In genomic region chr20:33994624-33994913, GRCh38 we compare ENCODE assay signal across 8 cellular contexts. TPM values are rescaled to one million over a fixed set of nuclear protein-coding genes. Genes with fewer than 3 reads are reported as not detected.
A peak's percentile ranks its signal among the peaks of the same experiment; 100 is the strongest.
DNase-seq lines count a peak whose midpoint lies in the region; ATAC-seq, FAIRE-seq and TF ChIP-seq lines count a peak whose summit lies in the region.

No MANE protein-coding gene starts in this region.

- H3K4me1 ChIP-seq in CD4-positive, alpha-beta memory T cell (ENCODE audit: insufficient read depth, low read length), result peaks cover 72% of the 10 kb centered on the region
- H3K4me1 ChIP-seq in PC-3 (ENCODE audit: insufficient read depth, low read length), result peaks cover 20% of the 10 kb centered on the region
- peaks cover 19% of the 10 kb centered on the region for H3K4me1 ChIP-seq in endothelial cell of umbilical vein (ENCODE audit: control insufficient read depth, extremely low read depth, insufficient read depth, low read length)
- peaks cover 23% of the 10 kb centered on the region for H3K4me1 ChIP-seq in osteoblast (ENCODE audit: insufficient read depth, low read length)

- H3K27me3 Mint-ChIP-seq in CD4-positive, alpha-beta memory T cell, result peaks cover 0 to 2% of the 10 kb centered on the region in 2 donors

- peaks cover 0 to 28% of the 10 kb centered on the region in 2 donors for H3K36me3 Mint-ChIP-seq in CD4-positive, alpha-beta memory T cell

- peaks cover 54 to 83% (median 67%) of the 10 kb centered on the region in 4 donors for H3K4me1 Mint-ChIP-seq in CD4-positive, alpha-beta memory T cell

- H3K9me2 ChIP-seq in PC-3 (replicated peaks; ENCODE audit: low read length), result no peaks in the 10 kb centered on the region

- H3K79me2 ChIP-seq in PC-3 (ENCODE audit: low read length) (peaks cover 70% of the 10 kb centered on the region), endothelial cell of umbilical vein (ENCODE audit: control insufficient read depth, insufficient read depth, low read length) (peaks cover 53% of the 10 kb centered on the region), osteoblast (ENCODE audit: insufficient read depth, low read length) (peaks cover 62% of the 10 kb centered on the region)

- no peaks in the 10 kb centered on the region for H3K9me1 ChIP-seq in endothelial cell of umbilical vein (replicated peaks; ENCODE audit: control insufficient read depth, extremely low read depth, insufficient read depth, low read length)

- dilution Hi-C loops in endothelial cell of umbilical vein (cut with MboI; ENCODE audit: extremely low pct_ligation_motif_present, low sequenced_read_pairs), result no loop called here

- TF ChIP-seq POLR2A in endothelial cell of umbilical vein (IDR thresholded peaks at IDR 0.05; ENCODE audit: low read depth, low read length), result no peak

- H4K20me1 ChIP-seq in PC-3 (ENCODE audit: low read length) (peaks cover 49% of the 10 kb centered on the region), endothelial cell of umbilical vein (replicated peaks; ENCODE audit: control insufficient read depth, extremely low read depth, insufficient read depth, low read length) (peaks cover 13% of the 10 kb centered on the region), osteoblast (ENCODE audit: insufficient read depth, low read length) (peaks cover 50% of the 10 kb centered on the region)

- peak overlapping the region; percentile 93 for H3K9ac ChIP-seq in PC-3 (ENCODE audit: low read length)
- peak overlapping the region; percentile 90 for H3K9ac ChIP-seq in endothelial cell of umbilical vein (replicated peaks; ENCODE audit: extremely low read depth, insufficient read depth, low read length)

- peak overlapping the region; percentile 92 for H3K4me2 ChIP-seq in PC-3 (ENCODE audit: low read length)
- peak overlapping the region; percentile 90 for H3K4me2 ChIP-seq in endothelial cell of umbilical vein (ENCODE audit: insufficient read depth, low read length)
- H3K4me2 ChIP-seq in osteoblast (ENCODE audit: insufficient read depth, low read length), result peak overlapping the region; percentile 82

- peak overlapping the region; percentile 92 to 100 (median 97) for H3K27ac Mint-ChIP-seq in CD4-positive, alpha-beta memory T cell

- H3K27ac ChIP-seq in CD4-positive, alpha-beta memory T cell (ENCODE audit: low read depth, low read length), result peak overlapping the region; percentile 94
- H3K27ac ChIP-seq in PC-3 (ENCODE audit: low read length) (no peak overlapping the region), endothelial cell of umbilical vein (ENCODE audit: insufficient read depth, low read depth, low read length) (peak overlapping the region; percentile 86), osteoblast (ENCODE audit: low read depth, low read length) (peak overlapping the region; percentile 76)

- no peak for FAIRE-seq in endothelial cell of umbilical vein (lab: Jason Lieb, UNC)

- H2AFZ ChIP-seq in PC-3 (ENCODE audit: low read length), result peak overlapping the region; percentile 78
- peak overlapping the region; percentile 39 for H2AFZ ChIP-seq in endothelial cell of umbilical vein (ENCODE audit: low read depth, low read length)
- peak overlapping the region; percentile 17 for H2AFZ ChIP-seq in osteoblast (ENCODE audit: low read length)

- H3K27me3 ChIP-seq in CD4-positive, alpha-beta memory T cell (ENCODE audit: insufficient read depth, low read length), result no peaks in the 10 kb centered on the region
- H3K27me3 ChIP-seq in PC-3 (ENCODE audit: low read length), result no peaks in the 10 kb centered on the region
- H3K27me3 ChIP-seq in endothelial cell of umbilical vein (ENCODE audit: control insufficient read depth in 2 of 2, insufficient read depth in 2 of 2, low read length in 2 of 2), result no peaks in the 10 kb centered on the region
- H3K27me3 ChIP-seq in osteoblast (ENCODE audit: insufficient read depth, low read length), result no peaks in the 10 kb centered on the region

- POLR2A ChIA-PET in CD4-positive, alpha-beta memory T cell (lab: Charles Lee; ENCODE audit: partially characterized antibody), result interaction anchor here (0.9 to 3.6 kb wide), 8 partner anchors 11 to 183 kb away, joined by 4 to 71 read pairs (median 10); partner anchors contain the start of genes CHMP4B and EIF2S2
- POLR2A ChIA-PET in PC-3 (lab: Charles Lee; ENCODE audit: unreplicated experiment), result interaction anchor here (0.6 to 1.1 kb wide), 2 partner anchors 118 to 468 kb away, joined by 4 to 9 read pairs; no protein-coding TSS in a partner anchor
- POLR2A ChIA-PET in endothelial cell of umbilical vein (lab: Charles Lee), result no interaction called here

- BruUV-seq in PC-3 (replicated peaks; lab: Mats Ljungman, UMichigan) (no TSS peak), endothelial cell of umbilical vein (replicated peaks; lab: Mats Ljungman, UMichigan) (no TSS peak)

- CTCF ChIA-PET in CD4-positive, alpha-beta memory T cell (lab: Charles Lee; ENCODE audit: partially characterized antibody), result no interaction called here
- CTCF ChIA-PET in PC-3 (lab: Charles Lee), result no interaction called here
- CTCF ChIA-PET in endothelial cell of umbilical vein (lab: Charles Lee), result interaction anchor here (0.8 to 2.9 kb wide), 5 partner anchors 14 to 132 kb away, joined by 3 to 13 read pairs (median 7); no protein-coding TSS in a partner anchor

- peak overlapping the region; percentile 94 to 99 (median 96) for H3K4me3 Mint-ChIP-seq in CD4-positive, alpha-beta memory T cell

- DNase-seq in CD4-positive, alpha-beta memory T cell, result no peak
- no peak for DNase-seq in PC-3
- DNase-seq in endothelial cell of umbilical vein (ENCODE audit: low read depth, low spot score), result no peak
- DNase-seq in osteoblast (ENCODE audit: insufficient read length, low spot score, missing footprints), result no peak
- DNase-seq in HK-2 (ENCODE audit: unreplicated experiment), result no peak
- no peak for DNase-seq in cerebellum (ENCODE audit: low spot score)

- H3K36me3 ChIP-seq in CD4-positive, alpha-beta memory T cell (ENCODE audit: insufficient read depth, low read length), result no peaks in the 10 kb centered on the region
- H3K36me3 ChIP-seq in PC-3 (ENCODE audit: low read depth, low read length), result no peaks in the 10 kb centered on the region
- H3K36me3 ChIP-seq in endothelial cell of umbilical vein (ENCODE audit: control insufficient read depth in 2 of 2, extremely low read depth in 1 of 2, insufficient read depth in 2 of 2, low read length in 2 of 2), result peaks cover 0 to 2% of the 10 kb centered on the region in 2 experiments
- H3K36me3 ChIP-seq in osteoblast (ENCODE audit: insufficient read depth, low read length), result no peaks in the 10 kb centered on the region

- TF ChIP-seq CTCF in PC-3 (conservative IDR thresholded peaks at IDR 0.05; ENCODE audit: low read depth, low read length) (no peak), endothelial cell of umbilical vein (IDR thresholded peaks at IDR 0.05; ENCODE audit: extremely low read depth in 1 of 2, insufficient read depth in 1 of 2, low read depth in 1 of 2, low read length in 2 of 2) (no peak), osteoblast (IDR thresholded peaks at IDR 0.05; ENCODE audit: extremely low read depth, low read depth, low read length) (no peak)

- peak overlapping the region; percentile 75 to 89 for H3K4me3 ChIP-seq in CD4-positive, alpha-beta memory T cell (ENCODE audit: low read length in 2 of 2)
- peak overlapping the region; percentile 95 for H3K4me3 ChIP-seq in PC-3 (ENCODE audit: low read length)
- peak overlapping the region; percentile 96 to 99 (median 97) for H3K4me3 ChIP-seq in endothelial cell of umbilical vein (replicated peaks in 1 of 3; ENCODE audit: insufficient read depth in 1 of 3, low read depth in 1 of 3, low read length in 3 of 3)
- H3K4me3 ChIP-seq in osteoblast (ENCODE audit: insufficient read depth, low read length), result peak overlapping the region; percentile 84

- peaks cover 0 to 4% (median 0%) of the 10 kb centered on the region in 8 donors for H3K9me3 Mint-ChIP-seq in CD4-positive, alpha-beta memory T cell

- no peaks in the 10 kb centered on the region for H3K9me3 ChIP-seq in CD4-positive, alpha-beta memory T cell (ENCODE audit: control insufficient read depth in 1 of 2, low read length in 2 of 2)
- no peaks in the 10 kb centered on the region for H3K9me3 ChIP-seq in PC-3 (ENCODE audit: low read length)
- no peaks in the 10 kb centered on the region for H3K9me3 ChIP-seq in endothelial cell of umbilical vein (replicated peaks; ENCODE audit: control insufficient read depth, insufficient read depth, low read length)
- no peaks in the 10 kb centered on the region for H3K9me3 ChIP-seq in osteoblast (ENCODE audit: low read depth, low read length)

- H3F3A ChIP-seq in PC-3 (ENCODE audit: low read length, unreplicated experiment), result no peaks in the 10 kb centered on the region

- ATAC-seq in PC-3 (no peak), HG03045 (IDR thresholded peaks at IDR 0.05; ENCODE audit: unreplicated experiment) (no peak), HG03196 (IDR thresholded peaks at IDR 0.05; ENCODE audit: unreplicated experiment) (no peak)

- intact Hi-C loops in CD4-positive, alpha-beta memory T cell (cut with micrococcal nuclease), result loop anchor here (1.0 to 5.0 kb wide), 3 partner anchors 14 to 262 kb away; no protein-coding TSS in a partner anchor
- intact Hi-C loops in PC-3 (cut with micrococcal nuclease), result loop anchor here (1.0 to 10.0 kb wide), 2 partner anchors 118 to 180 kb away; partner anchors contain the start of genes CHMP4B and EIF2S2
- intact Hi-C loops in endothelial cell of umbilical vein (cut with micrococcal nuclease), result loop anchor here (1.0 to 10.0 kb wide), 3 partner anchors 135 to 330 kb away; partner anchors contain the start of genes ACTL10 and C20orf144

TF ChIP-seq in endothelial cell of umbilical vein, 7 proteins besides CTCF, POLR2A, EP300 and RAD21 (continues in another document):
- no peak for TF ChIP-seq MAX (IDR thresholded peaks at IDR 0.05; ENCODE audit: insufficient read depth, insufficient read length)
- no peak for TF ChIP-seq POLR2AphosphoS5 (IDR thresholded peaks at IDR 0.05; ENCODE audit: insufficient read depth, low read depth, low read length)
- TF ChIP-seq MYC (IDR thresholded peaks at IDR 0.05; ENCODE audit: low read depth, low read length), result no peak
- no peak for TF ChIP-seq JUN (IDR thresholded peaks at IDR 0.05; ENCODE audit: borderline replicate concordance, insufficient read depth, insufficient read length, low read depth)

RNA-seq across cellular contexts. Expression of gene RALY, which starts 0.9 kb away (rescaled TPM):
- 100 to 1,000 TPM; 112 to 116 TPM for total RNA-seq in CD4-positive, alpha-beta memory T cell
- 100 to 1,000 TPM; 191 to 218 TPM for polyA plus RNA-seq in CD4-positive, alpha-beta memory T cell
- total RNA-seq in PC-3 (2014; rRNA removed) (160 and 269 TPM in 2 replicates), endothelial cell of umbilical vein (142 and 158 TPM in 2 replicates), osteoblast (72.5 and 77.1 TPM in 2 replicates), cerebellum (55.8 TPM)
- 146 and 172 TPM in 2 replicates for polyA plus RNA-seq in endothelial cell of umbilical vein
- 110 and 125 TPM in 2 replicates for polyA plus RNA-seq in endothelial cell of umbilical vein (2011; cell fraction: cytosol; rRNA removed)
- 58.1 and 60.4 TPM in 2 replicates for polyA plus RNA-seq in endothelial cell of umbilical vein (2011; cell fraction: nucleus; rRNA removed)
- polyA plus RNA-seq in endothelial cell of umbilical vein (2012), result 124 and 126 TPM in 2 replicates
- polyA minus RNA-seq in endothelial cell of umbilical vein, result 94.1 and 102 TPM in 2 replicates
- polyA minus RNA-seq in endothelial cell of umbilical vein (2011; cell fraction: cytosol; rRNA and poly(A)+ RNA removed), result 77.5 TPM
- polyA minus RNA-seq in endothelial cell of umbilical vein (2011; cell fraction: nucleus; rRNA and poly(A)+ RNA removed), result 57.0 and 67.9 TPM in 2 replicates

Comparison
In these comparisons a context has a peak if more than half of its experiments do, and no peak if none do; other contexts are left out.
1. H2AFZ ChIP-seq: peak in every context shown above with its lines; median percentile 78 in PC-3; 39 in endothelial cell of umbilical vein; 17 in osteoblast.